Comparison of ENCODE assay signal across 27 cellular contexts in the genomic region with DNA sequence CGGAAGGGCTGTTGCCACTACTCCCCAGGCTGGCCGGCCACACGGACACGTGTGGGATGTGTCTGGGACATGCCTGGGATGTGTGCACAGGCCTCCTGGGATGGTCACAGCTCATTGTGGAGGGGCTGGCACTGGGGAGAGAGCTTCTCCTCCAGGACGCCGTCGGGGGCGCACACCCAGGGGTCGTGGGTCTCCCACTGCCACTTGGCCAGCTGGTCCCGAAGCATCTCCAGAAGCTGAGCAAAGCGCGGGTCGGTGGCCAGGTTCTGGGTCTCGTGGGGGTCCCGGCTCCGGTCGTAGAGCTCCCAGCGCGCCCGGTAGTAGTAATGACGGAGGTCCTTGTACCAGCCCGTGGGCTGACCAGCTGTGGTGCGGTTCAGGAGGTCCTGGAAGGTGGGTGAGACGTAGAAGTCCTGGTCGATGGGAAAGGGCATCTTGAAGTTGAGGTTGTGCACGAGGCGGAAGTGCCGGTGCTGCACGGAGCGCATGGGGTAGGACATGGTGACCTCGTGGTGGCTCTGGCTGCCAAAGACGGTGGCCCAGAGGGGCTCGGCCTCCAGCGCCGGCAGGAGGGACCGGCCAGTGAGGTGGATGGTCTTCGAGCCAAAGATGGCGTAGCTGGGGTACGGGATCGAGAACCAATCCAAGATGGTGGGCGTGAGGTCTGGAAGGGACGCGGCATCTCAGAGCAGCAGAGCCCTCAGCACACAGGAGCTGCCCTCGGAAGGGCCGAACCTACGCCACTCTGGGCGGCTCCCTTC.
"Had no signal": no experiment of that assay in that cellular context is flagged by ENCODE, and none has a peak within 500 bp of the region (broad histone marks: within the 10 kb centered on the region; RNA-seq: fewer than 3 reads in every experiment).

No MANE protein-coding gene starts in this region.

- H3K4me1 ChIP-seq: foreskin keratinocyte, gastroesophageal sphincter, neural progenitor cell, psoas muscle, suprapubic skin, transverse colon, vagina had no signal

- H3K4me3 Mint-ChIP-seq: mesothelial cell of epicardium; naive thymus-derived CD4-positive, alpha-beta T cell; nephron; neural progenitor cell; stimulated activated naive CD8-positive, alpha-beta T cell treated with anti-CD3 and anti-CD28 coated beads, Interleukin-15, amount 100 ng/mL, for 72 hours had no signal

- H3K9me3 Mint-ChIP-seq: mesothelial cell of epicardium; nephron; neural progenitor cell; stimulated activated naive CD8-positive, alpha-beta T cell treated with anti-CD3 and anti-CD28 coated beads, Interleukin-15, amount 100 ng/mL, for 72 hours had no signal

- H3K4me1 Mint-ChIP-seq: mesothelial cell of epicardium, nephron, neural progenitor cell had no signal

- H3K9me3 ChIP-seq: gastroesophageal sphincter, heart left ventricle, ovary, psoas muscle, suprapubic skin, transverse colon, upper lobe of right lung, vagina had no signal

- H3K4me2 ChIP-seq: hepatocyte, neural progenitor cell had no signal

- H3K4me3 ChIP-seq: coronary artery, gastroesophageal sphincter, heart left ventricle, hepatocyte, neural progenitor cell, ovary, psoas muscle, skin epidermis, suprapubic skin, transverse colon, upper lobe of right lung, vagina had no signal

- DNase-seq: foreskin keratinocyte; mesenchymal stem cell; naive thymus-derived CD4-positive, alpha-beta T cell; nucleus accumbens; ovary; posterior cingulate gyrus; psoas muscle; stimulated activated CD4-positive, alpha-beta T cell treated with anti-CD3 and anti-CD28 coated beads, Interleukin-15, amount 100 ng/mL, for 24 hours; stimulated activated CD4-positive, alpha-beta T cell treated with anti-CD3 and anti-CD28 coated beads, Interleukin-2, amount 100 ng/mL, for 48 hours; stimulated activated naive CD4-positive, alpha-beta T cell; stimulated activated naive CD8-positive, alpha-beta T cell treated with anti-CD3 and anti-CD28 coated beads, Interleukin-15, amount 100 ng/mL, for 72 hours; transverse colon; upper lobe of right lung had no signal

- H3K79me2 ChIP-seq: hepatocyte had no signal

- ATAC-seq: esophagus mucosa; foreskin keratinocyte; gastroesophageal sphincter; heart left ventricle; left lobe of liver; naive thymus-derived CD4-positive, alpha-beta T cell; psoas muscle; right cardiac atrium; stimulated activated naive CD8-positive, alpha-beta T cell treated with anti-CD3 and anti-CD28 coated beads, Interleukin-15, amount 100 ng/mL, for 72 hours; upper lobe of right lung had no signal

- H3K27me3 ChIP-seq: foreskin keratinocyte, gastroesophageal sphincter, heart left ventricle, hepatocyte, neural progenitor cell, ovary, suprapubic skin, transverse colon, upper lobe of right lung, vagina had no signal

- H3K27ac Mint-ChIP-seq: mesothelial cell of epicardium; naive thymus-derived CD4-positive, alpha-beta T cell; nephron; neural progenitor cell; stimulated activated naive CD8-positive, alpha-beta T cell treated with anti-CD3 and anti-CD28 coated beads, Interleukin-15, amount 100 ng/mL, for 72 hours had no signal

- H3K36me3 ChIP-seq: neural progenitor cell, ovary had no signal

- H3K27me3 Mint-ChIP-seq: naive thymus-derived CD4-positive, alpha-beta T cell; stimulated activated naive CD8-positive, alpha-beta T cell treated with anti-CD3 and anti-CD28 coated beads, Interleukin-15, amount 100 ng/mL, for 72 hours had no signal

- H3K27ac ChIP-seq: coronary artery, epithelial cell of prostate, foreskin keratinocyte, gastroesophageal sphincter, heart left ventricle, hepatocyte, neural progenitor cell, ovary, psoas muscle, skin epidermis, suprapubic skin, transverse colon, upper lobe of right lung, vagina had no signal

- H2AFZ ChIP-seq: hepatocyte, neural progenitor cell had no signal
